Comparison of ENCODE assay signal across 21 cellular contexts in genomic region chr2:177852389-177852788, GRCh38.
DNase-seq lines count a peak whose midpoint lies in the region; ATAC-seq and TF ChIP-seq lines count a peak whose summit lies in the region.
"Had no signal": no experiment of that assay in that cellular context is flagged by ENCODE, and none has a peak within 500 bp of the region (broad histone marks: within the 10 kb centered on the region; RNA-seq: fewer than 3 reads in every experiment).

No MANE protein-coding gene starts in this region.

- no peak overlapping the region for H2BK15ac ChIP-seq in mesendoderm (replicated peaks; ENCODE audit: low read depth)

- no CpG with 5 or more reads among the region's 1 CpG for WGBS in mesendoderm (ENCODE audit: extremely low coverage, insufficient coverage, low lambda C conversion rate)
- WGBS in spleen, 5 donors, result 52 to 72% (median 59%) methylated on average over 1 of the region's 1 CpG

- no peak overlapping the region for H2BK120ac ChIP-seq in mesendoderm (ENCODE audit: low read depth, low read length)

- H3K9me3 Mint-ChIP-seq in activated CD4-positive, alpha-beta T cell treated with anti-CD3 and anti-CD28 coated beads, Interleukin-2, amount 10 ng/mL, durations not matched to agents 24 days and 14 days, result peaks cover 2% of the 10 kb centered on the region

- H3K27me3 ChIP-seq in mesendoderm (ENCODE audit: insufficient read depth, low read length, poor library complexity) (no peaks in the 10 kb centered on the region), spleen (replicated peaks in 1 of 7) (peaks cover 0 to 10% (median 0%) of the 10 kb centered on the region in 7 donors)
- H3K27me3 ChIP-seq: BLaER1, MG63, SJCRH30 had no signal

- H3K36me3 Mint-ChIP-seq in activated CD4-positive, alpha-beta T cell treated with anti-CD3 and anti-CD28 coated beads, Interleukin-2, amount 10 ng/mL, durations not matched to agents 24 days and 14 days (ENCODE audit: low read depth), result no peaks in the 10 kb centered on the region
- H3K36me3 Mint-ChIP-seq: CD8-positive, alpha-beta T cell had no signal

- H3K4me2 ChIP-seq in mesendoderm (ENCODE audit: low read length), result no peak overlapping the region
- H3K4me2 ChIP-seq: BLaER1, PC-9 had no signal

- H3K27ac Mint-ChIP-seq in activated CD4-positive, alpha-beta T cell treated with anti-CD3 and anti-CD28 coated beads, Interleukin-2, amount 10 ng/mL, durations not matched to agents 24 days and 14 days, result no peak overlapping the region
- H3K27ac Mint-ChIP-seq: CD8-positive, alpha-beta T cell had no signal

- H3K4me3 ChIP-seq in mesendoderm (ENCODE audit: low read length) (no peak overlapping the region), spleen (no peak overlapping the region)
- H3K4me3 ChIP-seq: BLaER1, MG63, PC-9, SJCRH30 had no signal

- no peak for TF ChIP-seq CTCF in spleen (IDR thresholded peaks at IDR 0.05 in 8 of 11, conservative IDR thresholded peaks at IDR 0.05 in 3 of 11)

- H3K18ac ChIP-seq in mesendoderm (ENCODE audit: low read length), result no peak overlapping the region

- H3K36me3 ChIP-seq in mesendoderm (ENCODE audit: control insufficient read depth, insufficient read depth, low read length) (no peaks in the 10 kb centered on the region), spleen (no peaks in the 10 kb centered on the region)
- H3K36me3 ChIP-seq: BLaER1, MG63, SJCRH30 had no signal

- H3K9ac ChIP-seq in mesendoderm (ENCODE audit: low read length), result no peak overlapping the region
- H3K9ac ChIP-seq: BLaER1 had no signal

- no peak overlapping the region for H2BK5ac ChIP-seq in mesendoderm (ENCODE audit: low read length)

- no peaks in the 10 kb centered on the region for H3K4me1 Mint-ChIP-seq in activated CD4-positive, alpha-beta T cell treated with anti-CD3 and anti-CD28 coated beads, Interleukin-2, amount 10 ng/mL, durations not matched to agents 24 days and 14 days

- TF ChIP-seq POLR2A in spleen (IDR thresholded peaks at IDR 0.05), result no peak

- no peaks in the 10 kb centered on the region for H3K79me2 ChIP-seq in mesendoderm (ENCODE audit: control insufficient read depth, insufficient read depth, low read length)

- H3K27ac ChIP-seq in mesendoderm (ENCODE audit: low read depth, low read length) (peak overlapping the region; percentile 48), spleen (no peak overlapping the region)
- H3K27ac ChIP-seq: 22Rv1, BLaER1, PC-9, SJCRH30 had no signal

- H4K5ac ChIP-seq in mesendoderm (ENCODE audit: low read length), result no peak overlapping the region

- no peak overlapping the region for H3K4me3 Mint-ChIP-seq in activated CD4-positive, alpha-beta T cell treated with anti-CD3 and anti-CD28 coated beads, Interleukin-2, amount 10 ng/mL, durations not matched to agents 24 days and 14 days
- H3K4me3 Mint-ChIP-seq: CD8-positive, alpha-beta T cell had no signal

- no peak overlapping the region for H3K4ac ChIP-seq in mesendoderm (ENCODE audit: low read depth, low read length)

- H3K79me1 ChIP-seq in mesendoderm (ENCODE audit: low read length), result no peaks in the 10 kb centered on the region

- intact Hi-C loops in activated CD4-positive, alpha-beta T cell treated with anti-CD3 and anti-CD28 coated beads, Interleukin-2, amount 10 ng/mL, durations not matched to agents 24 days and 14 days (cut with micrococcal nuclease), result no loop called here
- intact Hi-C loops in spleen (cut with DNase I; ENCODE audit: low total_unique reads), result no loop called here

- ATAC-seq in HG02870 (IDR thresholded peaks at IDR 0.05; ENCODE audit: unreplicated experiment), result no peak
- ATAC-seq: CD8-positive, alpha-beta T cell had no signal

- DNase-seq in activated CD4-positive, alpha-beta T cell treated with anti-CD3 and anti-CD28 coated beads, Interleukin-2, amount 10 ng/mL, durations not matched to agents 24 days and 14 days, result peak; percentile 24
- DNase-seq in activated CD4-positive, alpha-beta T cell treated with anti-CD3 and anti-CD28 coated beads, Interleukin-2, amount 50 U/mL, for 48 hours, result no peak
- peak; percentile 19 for DNase-seq in NCI-H82 treated with DMSO at 0.1 percent for 48 hours (lab: John Stamatoyannopoulos, UW; ENCODE audit: unreplicated experiment)
- DNase-seq in mesendoderm, result peak; percentile 88
- DNase-seq in NCI-H226, result no peak
- DNase-seq in NCI-H510A treated with DMSO at 0.1 percent for 48 hours (lab: John Stamatoyannopoulos, UW), result no peak
- DNase-seq in spleen, result no peak
- DNase-seq: CD8-positive, alpha-beta T cell; DMS79; IMR-90; Karpas-422; MG63; NCI-H1092 treated with DMSO at 0.1 percent for 48 hours; NCI-H1694; NCI-H345; NCI-H748 treated with DMSO at 0.1 percent for 48 hours; PC-9; SJCRH30 had no signal

- H3K4me1 ChIP-seq in mesendoderm (ENCODE audit: control insufficient read depth, low read depth, low read length) (no peaks in the 10 kb centered on the region), spleen (no peaks in the 10 kb centered on the region)
- H3K4me1 ChIP-seq: BLaER1, SJCRH30 had no signal

- H4K8ac ChIP-seq in mesendoderm (ENCODE audit: low read depth, low read length), result no peak overlapping the region

- peaks cover 7% of the 10 kb centered on the region for H3K27me3 Mint-ChIP-seq in activated CD4-positive, alpha-beta T cell treated with anti-CD3 and anti-CD28 coated beads, Interleukin-2, amount 10 ng/mL, durations not matched to agents 24 days and 14 days

- no peak overlapping the region for H3K56ac ChIP-seq in mesendoderm (ENCODE audit: low read length)

- no peak overlapping the region for H3K23ac ChIP-seq in mesendoderm (ENCODE audit: low read length)

- H2AK5ac ChIP-seq in mesendoderm (ENCODE audit: low read length), result no peak overlapping the region

- peaks cover 0 to 9% (median 4%) of the 10 kb centered on the region in 8 donors for H3K9me3 ChIP-seq in spleen
- H3K9me3 ChIP-seq: SJCRH30 had no signal

Comparison
In these comparisons a context has a peak if more than half of its experiments do, and no peak if none do; other contexts are left out.
1. DNase-seq: peak in activated CD4-positive, alpha-beta T cell treated with anti-CD3 and anti-CD28 coated beads, Interleukin-2, amount 10 ng/mL, durations not matched to agents 24 days and 14 days (single experiment), NCI-H82 treated with DMSO at 0.1 percent for 48 hours (single experiment) and mesendoderm (single experiment); none in activated CD4-positive, alpha-beta T cell treated with anti-CD3 and anti-CD28 coated beads, Interleukin-2, amount 50 U/mL, for 48 hours (0 of 2), NCI-H226 (single experiment), NCI-H510A treated with DMSO at 0.1 percent for 48 hours (single experiment) and spleen (single experiment).